ENCODE assay signal across 22 cellular contexts in the genomic region with DNA sequence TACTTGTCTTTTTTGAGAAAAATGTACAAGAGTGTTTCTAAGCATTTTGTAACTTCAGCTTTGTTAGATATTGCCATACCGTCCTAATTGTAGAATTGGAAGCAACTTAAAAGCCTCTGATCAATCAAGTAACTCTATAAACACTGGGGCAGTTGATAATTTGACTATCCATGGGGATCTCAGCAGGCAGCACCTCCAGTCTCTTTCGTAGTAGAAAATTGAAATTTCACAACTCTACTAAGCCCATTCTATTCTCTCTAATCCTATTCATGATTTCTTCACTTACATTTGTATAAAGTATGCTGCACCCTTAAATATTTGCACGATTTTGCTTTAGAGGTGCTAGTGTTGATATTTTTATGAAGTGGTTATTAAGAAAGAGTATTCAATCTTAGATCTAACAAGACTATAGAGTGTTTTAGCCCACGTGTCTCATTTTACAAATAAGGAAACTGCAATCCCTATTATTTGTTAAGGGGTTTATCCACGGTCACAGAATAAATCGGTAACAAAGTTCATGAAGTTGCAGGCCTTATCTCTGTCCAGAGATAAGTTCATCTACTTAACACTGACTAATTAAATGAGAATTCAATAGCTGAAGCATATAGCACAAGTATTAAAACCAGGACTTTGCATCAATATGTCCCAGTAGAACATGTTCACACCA. TPM values are rescaled to one million over a fixed set of nuclear protein-coding genes. Genes with fewer than 3 reads are reported as not detected.
"Had no signal": no experiment of that assay in that cellular context is flagged by ENCODE, and none has a peak within 500 bp of the region (broad histone marks: within the 10 kb centered on the region; RNA-seq: fewer than 3 reads in every experiment).

No MANE protein-coding gene starts in this region.

- H3K27me3 ChIP-seq: MG63 had no signal

- ATAC-seq: Panc1, PC-3 had no signal

- H3K27ac ChIP-seq: RWPE1 had no signal

- H3K36me3 ChIP-seq: MG63 had no signal

- H3K9me3 ChIP-seq: MG63, SK-N-SH had no signal

- H3K4me2 ChIP-seq: SK-N-SH had no signal

- H3K4me3 ChIP-seq: MG63 had no signal

- H3K9me2 ChIP-seq: SK-N-SH had no signal

- DNase-seq: IMR-90, Karpas-422, KG1, MG63, NCI-H1092, NCI-H1105 treated with DMSO at 0.1 percent for 48 hours, NCI-H1417 treated with DMSO at 0.1 percent for 48 hours, NCI-H146, NCI-H1694 treated with DMSO at 0.1 percent for 48 hours, NCI-H1930, NCI-H2081, NCI-H2107, NCI-H2227 treated with DMSO at 0.1 percent for 48 hours, NCI-H524, NCI-H69, NCI-H774, PC-3, SHP77, SK-N-SH had no signal

RNA-seq across cellular contexts. Expression of gene ABCA6, which starts 10.9 kb away (rescaled TPM):
- total RNA-seq: HT-29, PC-3 had no signal
- polyA plus RNA-seq: IMR-90 had no signal
